In genomic region chr15:31304736-31305365, GRCh38 we compare ENCODE assay signal across 11 cellular contexts. TPM values are rescaled to one million over a fixed set of nuclear protein-coding genes. Genes with fewer than 3 reads are reported as not detected.
A peak's percentile ranks its signal among the peaks of the same experiment; 100 is the strongest.
DNase-seq lines count a peak whose midpoint lies in the region; ATAC-seq and TF ChIP-seq lines count a peak whose summit lies in the region.
"Had no signal": no experiment of that assay in that cellular context is flagged by ENCODE, and none has a peak within 500 bp of the region (broad histone marks: within the 10 kb centered on the region; RNA-seq: fewer than 3 reads in every experiment).

No MANE protein-coding gene starts in this region.

- peak overlapping the region; percentile 36 for H3K27ac Mint-ChIP-seq in activated T-helper 17 cell treated with anti-CD3 and anti-CD28 coated beads, Interleukin-2, amount 50 U/mL, for 72 hours
- H3K27ac Mint-ChIP-seq: activated naive CD8-positive, alpha-beta T cell had no signal

- peak; percentile 34 for DNase-seq in DMS79 treated with DMSO at 0.1 percent for 48 hours (lab: John Stamatoyannopoulos, UW)
- DNase-seq in NCI-H1417 (lab: John Stamatoyannopoulos, UW), result peak; percentile 26 to 97 (median 93)
- DNase-seq in heart right ventricle, result no peak
- DNase-seq: PC-3, WERI-Rb-1 had no signal

- H3K9me2 ChIP-seq in neural cell (ENCODE audit: insufficient read depth, low read length), result no peaks in the 10 kb centered on the region

- H3K4me1 ChIP-seq in heart right ventricle, result peaks cover 0 to 80% (median 62%) of the 10 kb centered on the region in 9 donors
- H3K4me1 ChIP-seq: parathyroid adenoma had no signal

- no peaks in the 10 kb centered on the region for H3K27me3 Mint-ChIP-seq in activated T-helper 17 cell treated with anti-CD3 and anti-CD28 coated beads, Interleukin-2, amount 50 U/mL, for 72 hours
- H3K27me3 Mint-ChIP-seq: activated naive CD8-positive, alpha-beta T cell had no signal

- H3K36me3 ChIP-seq in neural cell (ENCODE audit: insufficient read depth, low read length), result no peaks in the 10 kb centered on the region
- no peaks in the 10 kb centered on the region for H3K36me3 ChIP-seq in heart right ventricle
- H3K36me3 ChIP-seq: WERI-Rb-1 had no signal

- peak; percentile 54 for TF ChIP-seq CTCF in neural cell (IDR thresholded peaks at IDR 0.05; ENCODE audit: poor library complexity, severe bottlenecking)
- no peak for TF ChIP-seq CTCF in heart right ventricle (IDR thresholded peaks at IDR 0.05)

- H3K4me2 ChIP-seq in neural cell (ENCODE audit: low read length), result peak overlapping the region; percentile 65

- intact Hi-C loops in heart right ventricle (cut with DNase I), result loop anchor here in 5 of 10 donors (5.0 to 10.0 kb wide), 4 partner anchors 63 to 88 kb away; no protein-coding TSS in a partner anchor

- H3K36me3 Mint-ChIP-seq in activated T-helper 17 cell treated with anti-CD3 and anti-CD28 coated beads, Interleukin-2, amount 50 U/mL, for 72 hours (ENCODE audit: low read depth), result no peaks in the 10 kb centered on the region
- H3K36me3 Mint-ChIP-seq: activated naive CD8-positive, alpha-beta T cell had no signal

- no peaks in the 10 kb centered on the region for H3K79me2 ChIP-seq in neural cell (replicated peaks; ENCODE audit: insufficient read depth, low read length)
- H3K79me2 ChIP-seq: parathyroid adenoma had no signal

- H4K20me1 ChIP-seq in neural cell (ENCODE audit: insufficient read depth), result no peaks in the 10 kb centered on the region

- peak overlapping the region; percentile 46 for H2AFZ ChIP-seq in neural cell (ENCODE audit: low read depth, low read length)
- H2AFZ ChIP-seq: parathyroid adenoma had no signal

- no peaks in the 10 kb centered on the region for H3K27me3 ChIP-seq in neural cell (ENCODE audit: insufficient read depth, low read depth, low read length)
- H3K27me3 ChIP-seq in heart right ventricle, result peaks cover 0 to 6% (median 0%) of the 10 kb centered on the region in 7 donors

- H3K9me3 ChIP-seq in neural cell (ENCODE audit: low read length) (no peaks in the 10 kb centered on the region), heart right ventricle (no peaks in the 10 kb centered on the region)

- H3K4me3 ChIP-seq in neural cell (ENCODE audit: low read length), result peak overlapping the region; percentile 19
- no peak overlapping the region for H3K4me3 ChIP-seq in heart right ventricle

- H3K9ac ChIP-seq in neural cell (ENCODE audit: low read length), result peak overlapping the region; percentile 60
- H3K9ac ChIP-seq: parathyroid adenoma had no signal

- no peak overlapping the region for H3K4me3 Mint-ChIP-seq in activated T-helper 17 cell treated with anti-CD3 and anti-CD28 coated beads, Interleukin-2, amount 50 U/mL, for 72 hours
- H3K4me3 Mint-ChIP-seq: activated naive CD8-positive, alpha-beta T cell had no signal

- no peaks in the 10 kb centered on the region for H3F3A ChIP-seq in neural cell (ENCODE audit: insufficient read depth, low read length, poor library complexity, severe bottlenecking)

- peak overlapping the region; percentile 83 for H3K27ac ChIP-seq in neural cell (ENCODE audit: low read length)
- H3K27ac ChIP-seq in heart right ventricle, result no peak overlapping the region
- H3K27ac ChIP-seq: parathyroid adenoma had no signal

- peak; percentile 49 for TF ChIP-seq EP300 in neural cell (conservative IDR thresholded peaks at IDR 0.05; ENCODE audit: poor library complexity, severe bottlenecking)

- ATAC-seq in activated T-helper 17 cell treated with anti-CD3 and anti-CD28 coated beads, Interleukin-2, amount 50 U/mL, for 72 hours (replicated peaks), result no peak
- ATAC-seq in HG03108 (IDR thresholded peaks at IDR 0.05; ENCODE audit: unreplicated experiment) (no peak), heart right ventricle (no peak), HG02798 (IDR thresholded peaks at IDR 0.05; ENCODE audit: poor library complexity, unreplicated experiment) (no peak)
- ATAC-seq: PC-3 had no signal

- peaks cover 8% of the 10 kb centered on the region for H3K4me1 Mint-ChIP-seq in activated T-helper 17 cell treated with anti-CD3 and anti-CD28 coated beads, Interleukin-2, amount 50 U/mL, for 72 hours

- no peaks in the 10 kb centered on the region for H3K9me3 Mint-ChIP-seq in activated T-helper 17 cell treated with anti-CD3 and anti-CD28 coated beads, Interleukin-2, amount 50 U/mL, for 72 hours

- WGBS in heart right ventricle, 2 donors, result 94 to 96% methylated on average over 12 of the region's 12 CpGs

- TF ChIP-seq RAD21 in neural cell (conservative IDR thresholded peaks at IDR 0.05), result peak; percentile 57

TF ChIP-seq in neural cell, 6 proteins besides CTCF, POLR2A, EP300 and RAD21:
- TF ChIP-seq POLR2AphosphoS5 (IDR thresholded peaks at IDR 0.05) (peak; percentile 40), SMC3 (conservative IDR thresholded peaks at IDR 0.05; ENCODE audit: poor library complexity) (peak; percentile 44), REST (IDR thresholded peaks at IDR 0.05; ENCODE audit: borderline replicate concordance) (no peak), MXI1 (conservative IDR thresholded peaks at IDR 0.05; ENCODE audit: poor library complexity, severe bottlenecking) (no peak), TAF1 (IDR thresholded peaks at IDR 0.05; ENCODE audit: low read depth) (no peak), EZH2 (IDR thresholded peaks at IDR 0.05; ENCODE audit: borderline replicate concordance, insufficient read depth, low read length, poor library complexity, severe bottlenecking) (no peak)

RNA-seq across cellular contexts. Expression of gene KLF13, which starts 21.8 kb away (rescaled TPM):
- total RNA-seq in activated T-helper 17 cell treated with anti-CD3 and anti-CD28 coated beads, Interleukin-2, amount 50 U/mL, for 72 hours, result 100 to 1,000 TPM; 101 to 119 TPM
- 17.0 and 26.1 TPM in 2 replicates for polyA plus RNA-seq in neural cell
- 33.4 and 41.0 TPM in 2 replicates for polyA minus RNA-seq in neural cell
- total RNA-seq in heart right ventricle, result 100 to 1,000 TPM in 1 of 10 donors, 10 to 100 TPM in 9; 28.4 to 101 (median 49.4) TPM
- polyA plus RNA-seq in heart right ventricle, result 10 to 100 TPM; 32.9 to 44.0 TPM

Comparison
In these comparisons a context has a peak if more than half of its experiments do, and no peak if none do; other contexts are left out.
1. DNase-seq: peak in DMS79 treated with DMSO at 0.1 percent for 48 hours (single experiment) and NCI-H1417 (3 of 3); none in heart right ventricle (0 of 2).